ENCODE assay signal across 5 cellular contexts in the genomic region with DNA sequence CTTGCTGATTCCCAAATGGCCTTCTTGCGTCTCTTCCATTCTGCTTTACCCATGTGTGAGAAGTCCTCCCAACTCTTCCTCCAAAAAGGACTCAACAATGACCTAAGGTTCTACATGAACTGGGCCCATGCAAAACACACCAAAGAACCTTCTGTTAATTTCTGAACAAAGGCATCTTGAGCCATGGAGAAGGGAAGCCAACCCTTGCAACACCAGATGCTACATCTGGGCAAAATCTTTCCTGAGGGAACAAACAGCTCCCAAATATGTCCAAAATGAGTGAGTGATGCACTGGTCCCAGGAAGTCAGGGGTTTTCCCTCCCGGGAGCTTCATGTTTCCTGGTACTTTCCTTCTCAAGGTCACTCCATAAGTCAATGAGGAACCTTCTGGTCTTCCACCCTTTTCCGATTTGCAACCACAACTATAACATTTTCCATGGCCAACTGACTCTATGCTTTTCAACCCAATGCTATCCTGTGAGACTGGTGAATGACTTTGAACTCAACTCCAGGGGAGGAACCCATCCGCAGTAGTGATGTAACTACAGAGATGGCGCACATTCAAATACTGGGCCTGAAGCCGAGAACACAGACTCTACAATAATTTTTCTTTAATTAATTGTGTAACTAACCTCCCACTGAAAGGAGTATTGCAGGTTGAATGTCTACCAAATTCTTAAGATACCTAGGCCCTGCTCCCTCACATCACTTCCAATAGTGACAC.
DNase-seq lines count a peak whose midpoint lies in the region; ATAC-seq and TF ChIP-seq lines count a peak whose summit lies in the region.
"Not testable (repeated sequence)": the region's sequence is repeated elsewhere in the genome, so short reads cannot be mapped to it uniquely, and the experiment has no call there.

No MANE protein-coding gene starts in this region.

- intact Hi-C loops in sciatic nerve (cut with DNase I); gastrocnemius medialis (cut with DNase I; ENCODE audit: low total_unique reads); aorta (cut with DNase I): not testable (repeated sequence)

- not testable (repeated sequence) for H3K9me3 ChIP-seq in gastroesophageal sphincter; gastrocnemius medialis; aorta (ENCODE audit: control insufficient read depth, low read length)

- H3K4me3 ChIP-seq in gastroesophageal sphincter; gastrocnemius medialis; aorta (ENCODE audit: low read length in 2 of 2): not testable (repeated sequence)

- not testable (repeated sequence) for H3K36me3 ChIP-seq in gastroesophageal sphincter; gastrocnemius medialis; aorta (ENCODE audit: control insufficient read depth in 1 of 2, insufficient read depth in 2 of 2, low read length in 1 of 2)

- not testable (repeated sequence) for TF ChIP-seq POLR2A in gastroesophageal sphincter (IDR thresholded peaks at IDR 0.05); gastrocnemius medialis (IDR thresholded peaks at IDR 0.05)

- DNase-seq in omental fat pad (ENCODE audit: low spot score); sciatic nerve (ENCODE audit: low spot score); aorta: not testable (repeated sequence)
- DNase-seq in gastrocnemius medialis, result peak in 1 of 2 donors; percentile 25

- H3K4me1 ChIP-seq in gastroesophageal sphincter; gastrocnemius medialis; aorta (ENCODE audit: control insufficient read depth in 1 of 2, insufficient read depth in 2 of 2, low read length in 2 of 2): not testable (repeated sequence)

- not testable (repeated sequence) for H3K27me3 ChIP-seq in gastroesophageal sphincter; gastrocnemius medialis; aorta (ENCODE audit: control insufficient read depth in 1 of 2, insufficient read depth in 2 of 2, low read length in 1 of 2)

- TF ChIP-seq CTCF in gastroesophageal sphincter (IDR thresholded peaks at IDR 0.05); omental fat pad (IDR thresholded peaks at IDR 0.05); gastrocnemius medialis (IDR thresholded peaks at IDR 0.05 in 4 of 5, conservative IDR thresholded peaks at IDR 0.05 in 1 of 5): not testable (repeated sequence)

- not testable (repeated sequence) for H3K27ac ChIP-seq in gastroesophageal sphincter; gastrocnemius medialis; aorta (ENCODE audit: low read depth in 1 of 2, low read length in 2 of 2)

- in situ Hi-C loops in gastrocnemius medialis (cut with MboI; ENCODE audit: low sequenced_read_pairs in 4 of 4), result not testable (repeated sequence)

- TF ChIP-seq EP300 in gastroesophageal sphincter (IDR thresholded peaks at IDR 0.05), result not testable (repeated sequence)

- no CpG with 5 or more reads among the region's 6 CpGs for WGBS in gastroesophageal sphincter (ENCODE audit: low coverage in 1 of 2), 2 donors
- WGBS in aorta, 2 donors, result 92 to 100% methylated on average over 1 to 2 of the region's 6 CpGs

- ATAC-seq in gastroesophageal sphincter, result peak; percentile 46
- ATAC-seq in omental fat pad (ENCODE audit: low FRiP score), result peak; percentile 33
- peak; percentile 27 for ATAC-seq in sciatic nerve
- peak; percentile 67 to 77 for ATAC-seq in gastrocnemius medialis
- peak; percentile 20 for ATAC-seq in aorta (ENCODE audit: low FRiP score)

Comparison
In these comparisons a context has a peak if more than half of its experiments do, and no peak if none do; other contexts are left out.
1. ATAC-seq: peak in every context shown above with its lines; median percentile 72 in gastrocnemius medialis; 46 in gastroesophageal sphincter; 33 in omental fat pad; 27 in sciatic nerve; 20 in aorta.